1 cellular context compared by ENCODE assay signal in the genomic region with DNA sequence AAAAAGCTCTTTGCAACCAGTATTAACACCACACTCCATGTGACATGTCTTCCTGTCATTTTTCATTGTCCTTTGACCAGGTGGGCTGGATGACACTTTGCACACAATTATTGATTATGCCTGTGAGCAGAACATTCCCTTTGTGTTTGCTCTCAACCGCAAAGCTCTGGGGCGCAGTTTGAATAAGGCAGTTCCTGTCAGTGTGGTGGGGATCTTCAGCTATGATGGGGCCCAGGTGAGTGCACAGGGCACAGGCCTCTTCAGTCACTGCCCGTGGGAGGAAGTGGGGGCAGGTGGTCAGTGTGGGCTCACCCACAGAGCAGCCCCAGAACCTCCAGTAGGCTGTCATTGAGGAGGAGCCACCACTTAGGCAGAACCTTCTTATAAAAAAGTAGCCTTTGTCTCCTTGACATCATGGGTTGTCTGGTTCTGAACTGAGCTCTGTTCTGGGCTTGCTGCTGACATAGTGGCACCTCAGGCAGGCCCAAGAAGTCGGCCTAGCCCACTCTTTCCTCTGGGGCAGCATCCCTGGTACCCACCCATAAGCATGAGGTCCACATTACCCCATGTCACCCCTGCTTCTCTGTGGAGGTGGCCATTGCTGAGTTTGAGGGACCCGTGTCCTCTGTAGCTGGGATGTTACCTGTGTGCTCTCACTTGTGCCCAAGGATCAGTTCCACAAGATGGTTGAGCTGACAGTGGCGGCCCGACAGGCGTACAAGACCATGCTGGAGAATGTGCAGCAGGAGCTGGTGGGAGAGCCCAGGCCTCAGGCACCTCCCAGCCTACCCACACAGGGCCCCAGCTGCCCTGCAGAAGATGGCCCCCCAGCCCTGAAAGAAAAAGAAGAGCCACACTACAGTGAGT.
A peak's percentile ranks its signal among the peaks of the same experiment; 100 is the strongest.
TF ChIP-seq lines count a peak whose summit lies in the region.

No MANE protein-coding gene starts in this region.

TF ChIP-seq in HepG2, 621 proteins besides CTCF, POLR2A, EP300 and RAD21 (continued from another document and continues in another):
- TF ChIP-seq NFYC (CRISPR knock-in tag; IDR thresholded peaks at IDR 0.05) (0 out of 2 replicates have a peak, but pooled peaks have one; percentile 15), GABPB1 (CRISPR knock-in tag; IDR thresholded peaks at IDR 0.05) (peak; percentile 57), HDAC2 (CRISPR knock-in tag; IDR thresholded peaks at IDR 0.05) (peak; percentile 98), WIZ (CRISPR knock-in tag; IDR thresholded peaks at IDR 0.05) (peak; percentile 43; the same call in 1 of the 2 replicates), ZNF703 (CRISPR knock-in tag; IDR thresholded peaks at IDR 0.05; ENCODE audit: borderline replicate concordance) (no peak), ZNF3 (CRISPR knock-in tag; IDR thresholded peaks at IDR 0.05) (0 out of 2 replicates have a peak, but pooled peaks have one; percentile 52), NCOA2 (CRISPR knock-in tag; IDR thresholded peaks at IDR 0.05) (peak; percentile 91), SP5 (CRISPR knock-in tag; IDR thresholded peaks at IDR 0.05; ENCODE audit: borderline replicate concordance, low read depth) (peak; percentile 79), AKAP8 (CRISPR knock-in tag; IDR thresholded peaks at IDR 0.05) (peak; percentile 27; the same call in 1 of the 2 replicates), ZNF331 (CRISPR knock-in tag; IDR thresholded peaks at IDR 0.05) (peak; percentile 82; the same call in 1 of the 2 replicates), TBX2 (CRISPR knock-in tag; IDR thresholded peaks at IDR 0.05; ENCODE audit: borderline replicate concordance) (peak; percentile 96), RXRB (CRISPR knock-in tag; IDR thresholded peaks at IDR 0.05; ENCODE audit: borderline replicate concordance) (peak; percentile 91), SUZ12 (IDR thresholded peaks at IDR 0.05; ENCODE audit: low read depth, low read length) (no peak), TCF7L2 (IDR thresholded peaks at IDR 0.05; ENCODE audit: low read depth, low read length) (no peak), ZNF619 (CRISPR knock-in tag; IDR thresholded peaks at IDR 0.05) (no peak), ZC3H4 (CRISPR knock-in tag; IDR thresholded peaks at IDR 0.05; ENCODE audit: borderline replicate concordance) (no peak), MTA1 (CRISPR knock-in tag; IDR thresholded peaks at IDR 0.05; ENCODE audit: borderline replicate concordance) (peak; percentile 92), TAF15 (IDR thresholded peaks at IDR 0.05; ENCODE audit: low read depth, low read length, poor library complexity, severe bottlenecking) (no peak), FOXO1 (CRISPR knock-in tag; IDR thresholded peaks at IDR 0.05) (peak; percentile 94), HCFC1 (IDR thresholded peaks at IDR 0.05; ENCODE audit: low read depth, low read length) (no peak), KDM6A (CRISPR knock-in tag; IDR thresholded peaks at IDR 0.05; ENCODE audit: low read depth) (peak; percentile 90), SPEN (CRISPR knock-in tag; IDR thresholded peaks at IDR 0.05; ENCODE audit: low read depth) (peak; percentile 76), SMYD3 (CRISPR knock-in tag; IDR thresholded peaks at IDR 0.05) (no peak), NCOA5 (CRISPR knock-in tag; IDR thresholded peaks at IDR 0.05) (no peak), RORA (CRISPR knock-in tag; IDR thresholded peaks at IDR 0.05) (no peak)
- TF ChIP-seq, protein P1, sequence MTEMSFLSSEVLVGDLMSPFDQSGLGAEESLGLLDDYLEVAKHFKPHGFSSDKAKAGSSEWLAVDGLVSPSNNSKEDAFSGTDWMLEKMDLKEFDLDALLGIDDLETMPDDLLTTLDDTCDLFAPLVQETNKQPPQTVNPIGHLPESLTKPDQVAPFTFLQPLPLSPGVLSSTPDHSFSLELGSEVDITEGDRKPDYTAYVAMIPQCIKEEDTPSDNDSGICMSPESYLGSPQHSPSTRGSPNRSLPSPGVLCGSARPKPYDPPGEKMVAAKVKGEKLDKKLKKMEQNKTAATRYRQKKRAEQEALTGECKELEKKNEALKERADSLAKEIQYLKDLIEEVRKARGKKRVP (CRISPR knock-in tag; IDR thresholded peaks at IDR 0.05), result peak in 1 of 2 experiments; percentile 39; a peak in 1 of 4 replicates
- TF ChIP-seq, protein P2, sequence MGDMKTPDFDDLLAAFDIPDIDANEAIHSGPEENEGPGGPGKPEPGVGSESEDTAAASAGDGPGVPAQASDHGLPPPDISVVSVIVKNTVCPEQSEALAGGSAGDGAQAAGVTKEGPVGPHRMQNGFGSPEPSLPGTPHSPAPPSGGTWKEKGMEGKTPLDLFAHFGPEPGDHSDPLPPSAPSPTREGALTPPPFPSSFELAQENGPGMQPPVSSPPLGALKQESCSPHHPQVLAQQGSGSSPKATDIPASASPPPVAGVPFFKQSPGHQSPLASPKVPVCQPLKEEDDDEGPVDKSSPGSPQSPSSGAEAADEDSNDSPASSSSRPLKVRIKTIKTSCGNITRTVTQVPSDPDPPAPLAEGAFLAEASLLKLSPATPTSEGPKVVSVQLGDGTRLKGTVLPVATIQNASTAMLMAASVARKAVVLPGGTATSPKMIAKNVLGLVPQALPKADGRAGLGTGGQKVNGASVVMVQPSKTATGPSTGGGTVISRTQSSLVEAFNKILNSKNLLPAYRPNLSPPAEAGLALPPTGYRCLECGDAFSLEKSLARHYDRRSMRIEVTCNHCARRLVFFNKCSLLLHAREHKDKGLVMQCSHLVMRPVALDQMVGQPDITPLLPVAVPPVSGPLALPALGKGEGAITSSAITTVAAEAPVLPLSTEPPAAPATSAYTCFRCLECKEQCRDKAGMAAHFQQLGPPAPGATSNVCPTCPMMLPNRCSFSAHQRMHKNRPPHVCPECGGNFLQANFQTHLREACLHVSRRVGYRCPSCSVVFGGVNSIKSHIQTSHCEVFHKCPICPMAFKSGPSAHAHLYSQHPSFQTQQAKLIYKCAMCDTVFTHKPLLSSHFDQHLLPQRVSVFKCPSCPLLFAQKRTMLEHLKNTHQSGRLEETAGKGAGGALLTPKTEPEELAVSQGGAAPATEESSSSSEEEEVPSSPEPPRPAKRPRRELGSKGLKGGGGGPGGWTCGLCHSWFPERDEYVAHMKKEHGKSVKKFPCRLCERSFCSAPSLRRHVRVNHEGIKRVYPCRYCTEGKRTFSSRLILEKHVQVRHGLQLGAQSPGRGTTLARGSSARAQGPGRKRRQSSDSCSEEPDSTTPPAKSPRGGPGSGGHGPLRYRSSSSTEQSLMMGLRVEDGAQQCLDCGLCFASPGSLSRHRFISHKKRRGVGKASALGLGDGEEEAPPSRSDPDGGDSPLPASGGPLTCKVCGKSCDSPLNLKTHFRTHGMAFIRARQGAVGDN (CRISPR knock-in tag; IDR thresholded peaks at IDR 0.05), result peak; percentile 95
- TF ChIP-seq, protein P3, sequence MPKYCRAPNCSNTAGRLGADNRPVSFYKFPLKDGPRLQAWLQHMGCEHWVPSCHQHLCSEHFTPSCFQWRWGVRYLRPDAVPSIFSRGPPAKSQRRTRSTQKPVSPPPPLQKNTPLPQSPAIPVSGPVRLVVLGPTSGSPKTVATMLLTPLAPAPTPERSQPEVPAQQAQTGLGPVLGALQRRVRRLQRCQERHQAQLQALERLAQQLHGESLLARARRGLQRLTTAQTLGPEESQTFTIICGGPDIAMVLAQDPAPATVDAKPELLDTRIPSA (CRISPR knock-in tag; IDR thresholded peaks at IDR 0.05; ENCODE audit: borderline replicate concordance), result no peak
- TF ChIP-seq, protein P4, sequence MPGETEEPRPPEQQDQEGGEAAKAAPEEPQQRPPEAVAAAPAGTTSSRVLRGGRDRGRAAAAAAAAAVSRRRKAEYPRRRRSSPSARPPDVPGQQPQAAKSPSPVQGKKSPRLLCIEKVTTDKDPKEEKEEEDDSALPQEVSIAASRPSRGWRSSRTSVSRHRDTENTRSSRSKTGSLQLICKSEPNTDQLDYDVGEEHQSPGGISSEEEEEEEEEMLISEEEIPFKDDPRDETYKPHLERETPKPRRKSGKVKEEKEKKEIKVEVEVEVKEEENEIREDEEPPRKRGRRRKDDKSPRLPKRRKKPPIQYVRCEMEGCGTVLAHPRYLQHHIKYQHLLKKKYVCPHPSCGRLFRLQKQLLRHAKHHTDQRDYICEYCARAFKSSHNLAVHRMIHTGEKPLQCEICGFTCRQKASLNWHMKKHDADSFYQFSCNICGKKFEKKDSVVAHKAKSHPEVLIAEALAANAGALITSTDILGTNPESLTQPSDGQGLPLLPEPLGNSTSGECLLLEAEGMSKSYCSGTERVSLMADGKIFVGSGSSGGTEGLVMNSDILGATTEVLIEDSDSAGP (CRISPR knock-in tag; IDR thresholded peaks at IDR 0.05; ENCODE audit: borderline replicate concordance), result peak; percentile 31; the same call in 1 of the 2 replicates
- TF ChIP-seq, protein P5, sequence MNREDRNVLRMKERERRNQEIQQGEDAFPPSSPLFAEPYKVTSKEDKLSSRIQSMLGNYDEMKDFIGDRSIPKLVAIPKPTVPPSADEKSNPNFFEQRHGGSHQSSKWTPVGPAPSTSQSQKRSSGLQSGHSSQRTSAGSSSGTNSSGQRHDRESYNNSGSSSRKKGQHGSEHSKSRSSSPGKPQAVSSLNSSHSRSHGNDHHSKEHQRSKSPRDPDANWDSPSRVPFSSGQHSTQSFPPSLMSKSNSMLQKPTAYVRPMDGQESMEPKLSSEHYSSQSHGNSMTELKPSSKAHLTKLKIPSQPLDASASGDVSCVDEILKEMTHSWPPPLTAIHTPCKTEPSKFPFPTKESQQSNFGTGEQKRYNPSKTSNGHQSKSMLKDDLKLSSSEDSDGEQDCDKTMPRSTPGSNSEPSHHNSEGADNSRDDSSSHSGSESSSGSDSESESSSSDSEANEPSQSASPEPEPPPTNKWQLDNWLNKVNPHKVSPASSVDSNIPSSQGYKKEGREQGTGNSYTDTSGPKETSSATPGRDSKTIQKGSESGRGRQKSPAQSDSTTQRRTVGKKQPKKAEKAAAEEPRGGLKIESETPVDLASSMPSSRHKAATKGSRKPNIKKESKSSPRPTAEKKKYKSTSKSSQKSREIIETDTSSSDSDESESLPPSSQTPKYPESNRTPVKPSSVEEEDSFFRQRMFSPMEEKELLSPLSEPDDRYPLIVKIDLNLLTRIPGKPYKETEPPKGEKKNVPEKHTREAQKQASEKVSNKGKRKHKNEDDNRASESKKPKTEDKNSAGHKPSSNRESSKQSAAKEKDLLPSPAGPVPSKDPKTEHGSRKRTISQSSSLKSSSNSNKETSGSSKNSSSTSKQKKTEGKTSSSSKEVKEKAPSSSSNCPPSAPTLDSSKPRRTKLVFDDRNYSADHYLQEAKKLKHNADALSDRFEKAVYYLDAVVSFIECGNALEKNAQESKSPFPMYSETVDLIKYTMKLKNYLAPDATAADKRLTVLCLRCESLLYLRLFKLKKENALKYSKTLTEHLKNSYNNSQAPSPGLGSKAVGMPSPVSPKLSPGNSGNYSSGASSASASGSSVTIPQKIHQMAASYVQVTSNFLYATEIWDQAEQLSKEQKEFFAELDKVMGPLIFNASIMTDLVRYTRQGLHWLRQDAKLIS (CRISPR knock-in tag; IDR thresholded peaks at IDR 0.05), result peak; percentile 66; the same call in 1 of the 2 replicates
- TF ChIP-seq, protein P6, sequence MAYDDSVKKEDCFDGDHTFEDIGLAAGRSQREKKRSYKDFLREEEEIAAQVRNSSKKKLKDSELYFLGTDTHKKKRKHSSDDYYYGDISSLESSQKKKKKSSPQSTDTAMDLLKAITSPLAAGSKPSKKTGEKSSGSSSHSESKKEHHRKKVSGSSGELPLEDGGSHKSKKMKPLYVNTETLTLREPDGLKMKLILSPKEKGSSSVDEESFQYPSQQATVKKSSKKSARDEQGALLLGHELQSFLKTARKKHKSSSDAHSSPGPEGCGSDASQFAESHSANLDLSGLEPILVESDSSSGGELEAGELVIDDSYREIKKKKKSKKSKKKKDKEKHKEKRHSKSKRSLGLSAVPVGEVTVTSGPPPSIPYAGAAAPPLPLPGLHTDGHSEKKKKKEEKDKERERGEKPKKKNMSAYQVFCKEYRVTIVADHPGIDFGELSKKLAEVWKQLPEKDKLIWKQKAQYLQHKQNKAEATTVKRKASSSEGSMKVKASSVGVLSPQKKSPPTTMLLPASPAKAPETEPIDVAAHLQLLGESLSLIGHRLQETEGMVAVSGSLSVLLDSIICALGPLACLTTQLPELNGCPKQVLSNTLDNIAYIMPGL (CRISPR knock-in tag; IDR thresholded peaks at IDR 0.05; ENCODE audit: borderline replicate concordance in 1 of 2, low read depth in 1 of 2), result peak in 1 of 2 experiments; percentile 68; a peak in 1 of 4 replicates
- TF ChIP-seq, protein P7, sequence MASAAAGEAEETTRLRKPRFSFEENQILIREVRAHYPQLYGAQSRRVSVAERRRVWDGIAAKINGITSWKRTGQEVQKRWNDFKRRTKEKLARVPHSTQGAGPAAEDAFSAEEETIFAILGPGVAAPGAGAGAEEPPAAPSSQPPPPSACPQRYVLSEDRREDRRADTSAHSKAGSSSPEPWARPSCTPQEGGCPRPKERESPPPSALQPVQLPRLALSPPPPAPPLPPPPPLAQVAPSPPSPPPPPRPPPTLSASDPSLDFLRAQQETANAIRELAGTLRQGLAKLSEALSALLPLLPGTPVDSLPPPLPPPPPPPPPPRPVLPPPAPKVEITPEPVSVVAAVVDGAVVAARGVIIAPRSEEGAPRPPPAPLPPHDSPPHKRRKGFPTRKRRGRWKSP (CRISPR knock-in tag; IDR thresholded peaks at IDR 0.05), result peak; percentile 82; the same call in 1 of the 2 replicates
- TF ChIP-seq, protein P8, sequence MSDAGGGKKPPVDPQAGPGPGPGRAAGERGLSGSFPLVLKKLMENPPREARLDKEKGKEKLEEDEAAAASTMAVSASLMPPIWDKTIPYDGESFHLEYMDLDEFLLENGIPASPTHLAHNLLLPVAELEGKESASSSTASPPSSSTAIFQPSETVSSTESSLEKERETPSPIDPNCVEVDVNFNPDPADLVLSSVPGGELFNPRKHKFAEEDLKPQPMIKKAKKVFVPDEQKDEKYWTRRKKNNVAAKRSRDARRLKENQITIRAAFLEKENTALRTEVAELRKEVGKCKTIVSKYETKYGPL (CRISPR knock-in tag; IDR thresholded peaks at IDR 0.05), result no peak
- TF ChIP-seq, protein P9, sequence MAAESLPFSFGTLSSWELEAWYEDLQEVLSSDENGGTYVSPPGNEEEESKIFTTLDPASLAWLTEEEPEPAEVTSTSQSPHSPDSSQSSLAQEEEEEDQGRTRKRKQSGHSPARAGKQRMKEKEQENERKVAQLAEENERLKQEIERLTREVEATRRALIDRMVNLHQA (CRISPR knock-in tag; IDR thresholded peaks at IDR 0.05), result no peak
- TF ChIP-seq, protein P10, sequence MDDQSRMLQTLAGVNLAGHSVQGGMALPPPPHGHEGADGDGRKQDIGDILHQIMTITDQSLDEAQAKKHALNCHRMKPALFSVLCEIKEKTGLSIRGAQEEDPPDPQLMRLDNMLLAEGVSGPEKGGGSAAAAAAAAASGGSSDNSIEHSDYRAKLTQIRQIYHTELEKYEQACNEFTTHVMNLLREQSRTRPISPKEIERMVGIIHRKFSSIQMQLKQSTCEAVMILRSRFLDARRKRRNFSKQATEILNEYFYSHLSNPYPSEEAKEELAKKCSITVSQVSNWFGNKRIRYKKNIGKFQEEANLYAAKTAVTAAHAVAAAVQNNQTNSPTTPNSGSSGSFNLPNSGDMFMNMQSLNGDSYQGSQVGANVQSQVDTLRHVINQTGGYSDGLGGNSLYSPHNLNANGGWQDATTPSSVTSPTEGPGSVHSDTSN (CRISPR knock-in tag; IDR thresholded peaks at IDR 0.05; ENCODE audit: borderline replicate concordance), result no peak
- TF ChIP-seq, protein P11, sequence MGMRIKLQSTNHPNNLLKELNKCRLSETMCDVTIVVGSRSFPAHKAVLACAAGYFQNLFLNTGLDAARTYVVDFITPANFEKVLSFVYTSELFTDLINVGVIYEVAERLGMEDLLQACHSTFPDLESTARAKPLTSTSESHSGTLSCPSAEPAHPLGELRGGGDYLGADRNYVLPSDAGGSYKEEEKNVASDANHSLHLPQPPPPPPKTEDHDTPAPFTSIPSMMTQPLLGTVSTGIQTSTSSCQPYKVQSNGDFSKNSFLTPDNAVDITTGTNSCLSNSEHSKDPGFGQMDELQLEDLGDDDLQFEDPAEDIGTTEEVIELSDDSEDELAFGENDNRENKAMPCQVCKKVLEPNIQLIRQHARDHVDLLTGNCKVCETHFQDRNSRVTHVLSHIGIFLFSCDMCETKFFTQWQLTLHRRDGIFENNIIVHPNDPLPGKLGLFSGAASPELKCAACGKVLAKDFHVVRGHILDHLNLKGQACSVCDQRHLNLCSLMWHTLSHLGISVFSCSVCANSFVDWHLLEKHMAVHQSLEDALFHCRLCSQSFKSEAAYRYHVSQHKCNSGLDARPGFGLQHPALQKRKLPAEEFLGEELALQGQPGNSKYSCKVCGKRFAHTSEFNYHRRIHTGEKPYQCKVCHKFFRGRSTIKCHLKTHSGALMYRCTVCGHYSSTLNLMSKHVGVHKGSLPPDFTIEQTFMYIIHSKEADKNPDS (CRISPR knock-in tag; IDR thresholded peaks at IDR 0.05), result no peak
